12 cellular contexts compared by ENCODE assay signal in the genomic region with DNA sequence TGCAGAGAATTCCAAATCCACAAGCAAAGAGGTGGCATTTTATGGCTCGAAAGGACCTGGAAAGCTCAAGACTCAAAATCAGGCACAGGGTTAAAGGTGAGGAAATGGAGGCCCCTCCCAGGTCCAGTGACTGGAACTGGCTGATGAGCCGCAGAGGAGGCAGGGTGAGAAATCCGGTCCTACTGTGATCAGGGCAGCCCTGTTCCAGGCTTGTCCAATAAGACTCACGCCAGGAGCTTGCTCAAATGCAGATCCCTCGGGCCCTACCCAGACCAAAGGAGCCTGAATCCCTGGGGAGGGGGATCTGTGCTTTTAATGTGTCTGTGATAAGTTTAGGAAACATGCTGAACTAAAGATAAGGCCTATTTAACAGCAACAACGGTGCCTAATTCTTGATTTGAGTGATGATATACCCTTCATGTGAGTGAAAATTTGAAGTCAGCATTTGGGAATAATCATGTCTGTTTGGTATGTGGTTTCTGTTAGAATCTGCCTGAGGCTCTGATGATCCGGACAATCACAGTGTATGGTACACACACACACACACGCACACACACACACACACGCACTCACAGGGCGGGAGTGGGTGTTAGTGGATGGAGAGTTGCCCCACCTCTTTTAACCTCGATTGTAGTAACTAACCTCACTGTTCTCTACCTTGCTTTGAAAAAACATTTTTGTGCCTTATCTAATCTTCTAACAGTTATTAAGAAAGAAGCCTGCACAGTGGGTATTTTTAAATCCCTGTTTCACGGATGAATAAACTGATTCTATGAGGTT. TPM values are rescaled to one million over a fixed set of nuclear protein-coding genes. Genes with fewer than 3 reads are reported as not detected.
DNase-seq lines count a peak whose midpoint lies in the region; ATAC-seq and TF ChIP-seq lines count a peak whose summit lies in the region.
"Had no signal": no experiment of that assay in that cellular context is flagged by ENCODE, and none has a peak within 500 bp of the region (broad histone marks: within the 10 kb centered on the region; RNA-seq: fewer than 3 reads in every experiment).

No MANE protein-coding gene starts in this region.

- H2BK5ac ChIP-seq in mesendoderm (ENCODE audit: low read length): no peak overlapping the region

- intact Hi-C loops in left ventricle myocardium inferior (cut with micrococcal nuclease): no loop called here
- intact Hi-C loops in heart right ventricle (cut with DNase I): no loop called here

- H3K4me1 ChIP-seq in left ventricle myocardium inferior (peaks cover 35% of the 10 kb centered on the region), heart right ventricle (peaks cover 2 to 64% (median 19%) of the 10 kb centered on the region in 9 donors), mesendoderm (ENCODE audit: control insufficient read depth, low read depth, low read length) (peaks cover 9% of the 10 kb centered on the region)

- H3K79me1 ChIP-seq in mesendoderm (ENCODE audit: low read length): no peaks in the 10 kb centered on the region

- ATAC-seq in heart right ventricle: no peak

- H3K4me2 ChIP-seq in mesendoderm (ENCODE audit: low read length): no peak overlapping the region

- TF ChIP-seq CTCF in left ventricle myocardium inferior (IDR thresholded peaks at IDR 0.05; ENCODE audit: borderline replicate concordance): no peak
- TF ChIP-seq CTCF in heart right ventricle (IDR thresholded peaks at IDR 0.05): no peak

- H3K27me3 ChIP-seq in left ventricle myocardium inferior (ENCODE audit: low read depth) (no peaks in the 10 kb centered on the region), heart right ventricle (no peaks in the 10 kb centered on the region), mesendoderm (ENCODE audit: insufficient read depth, low read length, poor library complexity) (no peaks in the 10 kb centered on the region)
- H3K27me3 ChIP-seq: right atrium auricular region had no signal

- WGBS in heart right ventricle, 2 donors: 60 to 61% methylated on average over 12 of the region's 12 CpGs
- WGBS in mesendoderm (ENCODE audit: extremely low coverage, insufficient coverage, low lambda C conversion rate): no CpG with 5 or more reads among the region's 12 CpGs

- H3K9me3 ChIP-seq in left ventricle myocardium inferior (replicated peaks): no peaks in the 10 kb centered on the region
- H3K9me3 ChIP-seq in heart right ventricle: no peaks in the 10 kb centered on the region
- H3K9me3 ChIP-seq: right atrium auricular region had no signal

- DNase-seq in left ventricle myocardium inferior (no peak), heart right ventricle (no peak), dedifferentiated amniotic fluid mesenchymal stem cell (ENCODE audit: extremely low spot score) (peak; percentile 28), mesendoderm (peak; percentile 78), ecto neural progenitor cell (ENCODE audit: low spot score) (no peak), HuH-7 (ENCODE audit: low spot score) (no peak)
- DNase-seq in stimulated activated CD4-positive, alpha-beta T cell treated with anti-CD3 and anti-CD28 coated beads, Interleukin-1b, Interleukin-23, amount 100 ng/mL, for 48 hours: no peak
- DNase-seq in effector CD4-positive, alpha-beta T cell: no peak
- DNase-seq: activated CD4-positive, CD25-positive, alpha-beta regulatory T cell; KBM-7; SHP77 had no signal

- H3K36me3 ChIP-seq in left ventricle myocardium inferior (no peaks in the 10 kb centered on the region), heart right ventricle (no peaks in the 10 kb centered on the region), mesendoderm (ENCODE audit: control insufficient read depth, insufficient read depth, low read length) (no peaks in the 10 kb centered on the region)
- H3K36me3 ChIP-seq: right atrium auricular region had no signal

- H4K5ac ChIP-seq in mesendoderm (ENCODE audit: low read length): no peak overlapping the region

- no peak overlapping the region for H3K4me3 ChIP-seq in left ventricle myocardium inferior
- H3K4me3 ChIP-seq in heart right ventricle: no peak overlapping the region
- no peak overlapping the region for H3K4me3 ChIP-seq in mesendoderm (ENCODE audit: low read length)
- H3K4me3 ChIP-seq: right atrium auricular region had no signal

- H2AK5ac ChIP-seq in mesendoderm (ENCODE audit: low read length): no peak overlapping the region

- H2BK120ac ChIP-seq in mesendoderm (ENCODE audit: low read depth, low read length): no peak overlapping the region

- H3K18ac ChIP-seq in mesendoderm (ENCODE audit: low read length): no peak overlapping the region

- no peak overlapping the region for H3K23ac ChIP-seq in mesendoderm (ENCODE audit: low read length)

- H3K9ac ChIP-seq in mesendoderm (ENCODE audit: low read length): peak overlapping the region; percentile 21

- H2BK15ac ChIP-seq in mesendoderm (replicated peaks; ENCODE audit: low read depth): no peak overlapping the region

- H4K8ac ChIP-seq in mesendoderm (ENCODE audit: low read depth, low read length): no peak overlapping the region

- peak overlapping the region; percentile 71 for H3K56ac ChIP-seq in mesendoderm (ENCODE audit: low read length)

- H3K27ac ChIP-seq in left ventricle myocardium inferior (replicated peaks) (peak overlapping the region; percentile 27), heart right ventricle (peak overlapping the region in 1 of 10 donors; percentile 18), mesendoderm (ENCODE audit: low read depth, low read length) (peak overlapping the region; percentile 42)
- H3K27ac ChIP-seq: right atrium auricular region had no signal

- H3K79me2 ChIP-seq in mesendoderm (ENCODE audit: control insufficient read depth, insufficient read depth, low read length): no peaks in the 10 kb centered on the region

- H3K4ac ChIP-seq in mesendoderm (ENCODE audit: low read depth, low read length): no peak overlapping the region

RNA-seq across cellular contexts. Expression of a gene that starts 54.1 kb away (rescaled TPM):
- total RNA-seq in left ventricle myocardium inferior (10.3 TPM), heart right ventricle (10 to 100 TPM in 8 of 10 donors, 1 to 10 TPM in 2; 6.3 to 13.6 (median 10.7) TPM)
- 1 to 10 TPM; 3.3 to 7.2 TPM for polyA plus RNA-seq in heart right ventricle
- polyA plus RNA-seq in mesendoderm (2013, experiment 1 of 2): 0.17 TPM
- 0.20 TPM for polyA plus RNA-seq in mesendoderm (2013, experiment 2 of 2)

Comparison
In these comparisons a context has a peak if more than half of its experiments do, and no peak if none do; other contexts are left out.
1. DNase-seq: peak in dedifferentiated amniotic fluid mesenchymal stem cell (single experiment) and mesendoderm (single experiment); none in left ventricle myocardium inferior (single experiment), heart right ventricle (0 of 2), ecto neural progenitor cell (single experiment), stimulated activated CD4-positive, alpha-beta T cell treated with anti-CD3 and anti-CD28 coated beads, Interleukin-1b, Interleukin-23, amount 100 ng/mL, for 48 hours (single experiment), effector CD4-positive, alpha-beta T cell (single experiment) and HuH-7 (single experiment).